Comparison of ENCODE assay signal across 26 cellular contexts in the genomic region with DNA sequence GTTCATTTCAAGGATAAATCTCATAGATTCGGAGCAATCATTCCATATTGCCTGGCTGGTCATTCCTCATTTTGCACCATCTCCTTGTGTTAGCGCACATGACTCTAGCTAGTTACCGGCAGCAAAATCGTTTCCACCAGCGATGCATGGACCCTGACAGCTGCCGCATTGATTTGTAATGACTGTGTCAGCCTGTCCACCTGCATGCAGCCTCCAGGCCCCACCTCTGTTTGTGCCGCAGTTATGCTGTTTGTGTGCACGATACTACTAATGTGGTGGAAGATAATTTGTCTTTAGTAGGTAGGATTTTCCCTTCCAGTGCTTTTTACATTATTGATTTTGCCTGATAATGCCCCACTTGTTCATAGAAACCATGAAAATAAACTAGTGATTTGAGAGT.
"Had no signal": no experiment of that assay in that cellular context is flagged by ENCODE, and none has a peak within 500 bp of the region (broad histone marks: within the 10 kb centered on the region; RNA-seq: fewer than 3 reads in every experiment).

No MANE protein-coding gene starts in this region.

- H3K9me3 Mint-ChIP-seq: dendritic cell treated with granulocyte-macrophage colony-stimulating factor and Interleukin-4, amounts not matched to agents 40 ng/mL and 50 ng/mL, for 4 days; immature natural killer cell; natural killer cell treated with Interleukin-12 subunit alpha and Interleukin-12 subunit beta and Interleukin-15 and Interleukin-18, amount 100 ng/mL, for 72 hours; neural crest cell; stimulated activated memory B cell treated with anti-CD40 and anti-IgM and Interleukin-4, amounts not matched to agents 10 μg/mL and 1 μg/mL and 100 μg/mL, for 72 hours had no signal

- H3K4me3 Mint-ChIP-seq: dendritic cell treated with granulocyte-macrophage colony-stimulating factor and Interleukin-4, amounts not matched to agents 40 ng/mL and 50 ng/mL, for 4 days; immature natural killer cell; natural killer cell treated with Interleukin-12 subunit alpha and Interleukin-12 subunit beta and Interleukin-15 and Interleukin-18, amount 100 ng/mL, for 72 hours; neural crest cell; stimulated activated memory B cell treated with anti-CD40 and anti-IgM and Interleukin-4, amounts not matched to agents 10 μg/mL and 1 μg/mL and 100 μg/mL, for 72 hours; type B pancreatic cell had no signal

- ATAC-seq: foreskin keratinocyte; left colon; left ventricle myocardium superior; lower lobe of right lung; natural killer cell treated with Interleukin-12 subunit alpha and Interleukin-12 subunit beta and Interleukin-15 and Interleukin-18, amount 100 ng/mL, for 72 hours; pancreas; sciatic nerve; stimulated activated memory B cell treated with anti-CD40 and anti-IgM and Interleukin-4, amounts not matched to agents 10 μg/mL and 1 μg/mL and 100 μg/mL, for 72 hours; stimulated activated naive CD8-positive, alpha-beta T cell treated with anti-CD3 and anti-CD28 coated beads, Interleukin-15, Interleukin-2, amounts not matched to agents 100 U/mL and 50 U/mL, for 24 hours had no signal

- FAIRE-seq: endothelial cell of umbilical vein had no signal

- H3K27ac Mint-ChIP-seq: dendritic cell treated with granulocyte-macrophage colony-stimulating factor and Interleukin-4, amounts not matched to agents 40 ng/mL and 50 ng/mL, for 4 days; immature natural killer cell; natural killer cell treated with Interleukin-12 subunit alpha and Interleukin-12 subunit beta and Interleukin-15 and Interleukin-18, amount 100 ng/mL, for 72 hours; stimulated activated memory B cell treated with anti-CD40 and anti-IgM and Interleukin-4, amounts not matched to agents 10 μg/mL and 1 μg/mL and 100 μg/mL, for 72 hours; type B pancreatic cell had no signal

- H3K4me1 ChIP-seq: colonic mucosa, esophagus muscularis mucosa, foreskin keratinocyte, lower lobe of right lung, pancreas, right atrium auricular region, testis, tibial artery had no signal

- H3K27ac ChIP-seq: colonic mucosa, esophagus muscularis mucosa, foreskin keratinocyte, lower lobe of right lung, neutrophil, pancreas, right atrium auricular region, testis, tibial artery had no signal

- H3K27me3 ChIP-seq: colonic mucosa, esophagus muscularis mucosa, neutrophil, pancreas, right atrium auricular region, testis, tibial artery had no signal

- DNase-seq: colonic mucosa; effector memory CD4-positive, alpha-beta T cell; foreskin keratinocyte; hypothalamus; immature natural killer cell; islet precursor cell; kidney glomerular epithelial cell; left colon; left ventricle myocardium superior; lower lobe of right lung; pancreas; stimulated activated CD4-positive, alpha-beta T cell treated with anti-CD3 and anti-CD28 coated beads, Interleukin-4, amount 100 ng/mL, for 4 hours; stimulated activated naive CD8-positive, alpha-beta T cell treated with anti-CD3 and anti-CD28 coated beads, Interleukin-15, Interleukin-2, amounts not matched to agents 100 U/mL and 50 U/mL, for 24 hours; substantia nigra; testis; tibial artery had no signal

- H3K4me3 ChIP-seq: colonic mucosa, esophagus muscularis mucosa, lower lobe of right lung, pancreas, right atrium auricular region, testis, tibial artery had no signal

- H3K9me3 ChIP-seq: colonic mucosa, esophagus muscularis mucosa, lower lobe of right lung, neutrophil, pancreas, right atrium auricular region, testis, tibial artery had no signal

- H3K36me3 ChIP-seq: colonic mucosa, lower lobe of right lung, neutrophil, pancreas, right atrium auricular region, tibial artery had no signal

- H3K36me3 Mint-ChIP-seq: immature natural killer cell; natural killer cell treated with Interleukin-12 subunit alpha and Interleukin-12 subunit beta and Interleukin-15 and Interleukin-18, amount 100 ng/mL, for 72 hours; stimulated activated memory B cell treated with anti-CD40 and anti-IgM and Interleukin-4, amounts not matched to agents 10 μg/mL and 1 μg/mL and 100 μg/mL, for 72 hours; type B pancreatic cell had no signal
